Comparison of ENCODE assay signal across 11 cellular contexts in genomic region chr6:144347447-144347758, GRCh38.
DNase-seq lines count a peak whose midpoint lies in the region; ATAC-seq, FAIRE-seq and TF ChIP-seq lines count a peak whose summit lies in the region.
"Had no signal": no experiment of that assay in that cellular context is flagged by ENCODE, and none has a peak within 500 bp of the region (broad histone marks: within the 10 kb centered on the region; RNA-seq: fewer than 3 reads in every experiment).

No MANE protein-coding gene starts in this region.

- H3K4me1 Mint-ChIP-seq in CD8-positive, alpha-beta T cell (ENCODE audit: low read depth) = peaks cover 86% of the 10 kb centered on the region
- peaks cover 28% of the 10 kb centered on the region for H3K4me1 Mint-ChIP-seq in neural crest cell

- H3K4me3 Mint-ChIP-seq in CD8-positive, alpha-beta T cell = peak overlapping the region; percentile 75
- no peak overlapping the region for H3K4me3 Mint-ChIP-seq in neural crest cell

- POLR2A ChIA-PET in CD8-positive, alpha-beta T cell (lab: Charles Lee) = interaction anchor here (0.8 to 1.2 kb wide), 2 partner anchors 9 to 13 kb away, joined by 3 read pairs; no protein-coding TSS in a partner anchor
- POLR2A ChIA-PET in K562 (lab: Yijun Ruan, JAX) = no interaction called here

- no peak overlapping the region for H2AFZ ChIP-seq in K562 (ENCODE audit: low read depth, low read length)

- no peak for DNase-seq in CD8-positive, alpha-beta T cell
- DNase-seq in K562 (ENCODE audit: extremely low read depth in 1 of 4, low spot score in 3 of 4) (no peak), neural crest cell (ENCODE audit: low read depth, low spot score) (no peak), ureter (ENCODE audit: low spot score) (no peak), posterior vena cava (ENCODE audit: low spot score) (no peak)
- DNase-seq: anterior cingulate cortex, NCI-H526 treated with DMSO at 0.1 percent for 48 hours had no signal

- FAIRE-seq in K562 (lab: Jason Lieb, UNC) = no peak
- FAIRE-seq: TTC549 had no signal

- H3K4me1 ChIP-seq in CD8-positive, alpha-beta T cell (ENCODE audit: insufficient read depth, low read length) = peaks cover 69% of the 10 kb centered on the region
- no peaks in the 10 kb centered on the region; a peak in 2 of 5 replicates for H3K4me1 ChIP-seq in K562 (replicated peaks in 1 of 2; ENCODE audit: control insufficient read depth in 2 of 2, insufficient read depth in 2 of 2, low read length in 2 of 2)
- H3K4me1 ChIP-seq in gastroesophageal sphincter = peaks cover 0 to 75% (median 13%) of the 10 kb centered on the region in 3 donors

- ATAC-seq in CD8-positive, alpha-beta T cell = no peak
- ATAC-seq in K562 (no peak), gastroesophageal sphincter (no peak), HG03280 (IDR thresholded peaks at IDR 0.05; ENCODE audit: unreplicated experiment) (no peak)

- H3K27me3 ChIP-seq in CD8-positive, alpha-beta T cell (ENCODE audit: insufficient read depth, low read length) = no peaks in the 10 kb centered on the region
- H3K27me3 ChIP-seq in K562 (ENCODE audit: control insufficient read depth in 2 of 2, insufficient read depth in 2 of 2, low read length in 2 of 2) (no peaks in the 10 kb centered on the region), gastroesophageal sphincter (no peaks in the 10 kb centered on the region)

- no peaks in the 10 kb centered on the region for H3K9me3 ChIP-seq in CD8-positive, alpha-beta T cell (ENCODE audit: low read length)
- H3K9me3 ChIP-seq in KOPT-K1 (ENCODE audit: insufficient read depth, low read length, poor library complexity, severe bottlenecking) = no peaks in the 10 kb centered on the region
- no peaks in the 10 kb centered on the region for H3K9me3 ChIP-seq in K562 (replicated peaks; ENCODE audit: control insufficient read depth, insufficient read depth, low read depth, low read length)
- no peaks in the 10 kb centered on the region for H3K9me3 ChIP-seq in gastroesophageal sphincter

- no peaks in the 10 kb centered on the region for H3K27me3 Mint-ChIP-seq in CD8-positive, alpha-beta T cell (ENCODE audit: low read depth)
- no peaks in the 10 kb centered on the region for H3K27me3 Mint-ChIP-seq in neural crest cell (ENCODE audit: low read depth)

- no peak for TF ChIP-seq POLR2A in K562 (conservative IDR thresholded peaks at IDR 0.05)
- TF ChIP-seq POLR2A in gastroesophageal sphincter (IDR thresholded peaks at IDR 0.05) = no peak

- in situ Hi-C loops in K562 (cut with MboI) = no loop called here

- no peaks in the 10 kb centered on the region for H3K9me1 ChIP-seq in K562 (ENCODE audit: control insufficient read depth, insufficient read depth, low read length)

- H3K27ac ChIP-seq in CD8-positive, alpha-beta T cell (ENCODE audit: low read depth, low read length) = no peak overlapping the region
- H3K27ac ChIP-seq in KOPT-K1 (ENCODE audit: low read depth, low read length, poor library complexity, severe bottlenecking) = peak overlapping the region; percentile 57
- H3K27ac ChIP-seq in K562 (ENCODE audit: extremely low read depth, low read depth, low read length) = no peak overlapping the region
- peak overlapping the region in 2 of 4 donors; percentile 20 to 50 for H3K27ac ChIP-seq in gastroesophageal sphincter

- H4K20me1 ChIP-seq in K562 (replicated peaks; ENCODE audit: control insufficient read depth, insufficient read depth, low read length) = no peaks in the 10 kb centered on the region

- TF ChIP-seq EP300 in K562 (IDR thresholded peaks at IDR 0.05; ENCODE audit: low read length) (no peak), gastroesophageal sphincter (IDR thresholded peaks at IDR 0.05) (no peak)

- peak overlapping the region; percentile 93 for H3K27ac Mint-ChIP-seq in CD8-positive, alpha-beta T cell
- peak overlapping the region; percentile 59 for H3K27ac Mint-ChIP-seq in neural crest cell (ENCODE audit: unreplicated experiment)

- H3K36me3 ChIP-seq in CD8-positive, alpha-beta T cell (ENCODE audit: insufficient read depth, low read length) = no peaks in the 10 kb centered on the region
- H3K36me3 ChIP-seq in KOPT-K1 (ENCODE audit: insufficient read depth, low read length) = no peaks in the 10 kb centered on the region
- no peaks in the 10 kb centered on the region for H3K36me3 ChIP-seq in K562 (ENCODE audit: control insufficient read depth, insufficient read depth, low read length)
- H3K36me3 ChIP-seq in gastroesophageal sphincter = peaks cover 0 to 4% of the 10 kb centered on the region in 2 donors

- H3K36me3 Mint-ChIP-seq in CD8-positive, alpha-beta T cell = peaks cover 26% of the 10 kb centered on the region
- no peaks in the 10 kb centered on the region for H3K36me3 Mint-ChIP-seq in neural crest cell (ENCODE audit: low read depth)

- peaks cover 4% of the 10 kb centered on the region for H3K9me3 Mint-ChIP-seq in CD8-positive, alpha-beta T cell
- H3K9me3 Mint-ChIP-seq in neural crest cell = peaks cover 4% of the 10 kb centered on the region

- intact Hi-C loops in CD8-positive, alpha-beta T cell (cut with DNase I, micrococcal nuclease) = no loop called here
- intact Hi-C loops in K562 (cut with micrococcal nuclease) = no loop called here
- intact Hi-C loops in posterior vena cava (cut with DNase I) = no loop called here

- H3K4me3 ChIP-seq in CD8-positive, alpha-beta T cell (ENCODE audit: low read depth, low read length) = peak overlapping the region; percentile 31
- H3K4me3 ChIP-seq in K562 (no peak overlapping the region), gastroesophageal sphincter (no peak overlapping the region)

- no TSS peak for BruUV-seq in K562 (replicated peaks; lab: Mats Ljungman, UMichigan)

- no peak overlapping the region for H3K9ac ChIP-seq in K562 (ENCODE audit: insufficient read depth in 1 of 2, low read depth in 2 of 2, low read length in 2 of 2)

- TF ChIP-seq RAD21 in K562 (CRISPR knock-in tag; conservative IDR thresholded peaks at IDR 0.05 in 1 of 2, IDR thresholded peaks at IDR 0.05 in 1 of 2) = no peak

- CTCF ChIA-PET in CD8-positive, alpha-beta T cell (lab: Charles Lee) = interaction anchor here (0.6 to 1.0 kb wide), 3 partner anchors 11 to 242 kb away, joined by 3 to 4 read pairs (median 3); no protein-coding TSS in a partner anchor
- CTCF ChIA-PET in K562 (lab: Yijun Ruan, JAX; ENCODE audit: low intra/inter-chr PET ratio) = no interaction called here

- H3K79me2 ChIP-seq in K562 (ENCODE audit: control insufficient read depth, insufficient read depth, low read length) = no peaks in the 10 kb centered on the region

- H3K4me2 ChIP-seq in K562 (ENCODE audit: insufficient read depth, low read length) = no peak overlapping the region

- no peak for TF ChIP-seq CTCF in CD8-positive, alpha-beta T cell (IDR thresholded peaks at IDR 0.05)
- no peak for TF ChIP-seq CTCF in K562 (IDR thresholded peaks at IDR 0.05 in 2 of 3, conservative IDR thresholded peaks at IDR 0.05 in 1 of 3; ENCODE audit: insufficient read depth in 2 of 3, low read depth in 1 of 3, low read length in 3 of 3)
- TF ChIP-seq CTCF in neural crest cell (conservative IDR thresholded peaks at IDR 0.05) = no peak
- no peak for TF ChIP-seq CTCF in gastroesophageal sphincter (IDR thresholded peaks at IDR 0.05)

TF ChIP-seq in K562, 482 proteins besides CTCF, POLR2A, EP300 and RAD21:
- no peak for TF ChIP-seq HMG20B (CRISPR knock-in tag; IDR thresholded peaks at IDR 0.05)
- no peak for TF ChIP-seq KDM4B (IDR thresholded peaks at IDR 0.05; ENCODE audit: borderline replicate concordance in 2 of 2, low read depth in 1 of 2)
- no peak for TF ChIP-seq SRSF7 (optimal IDR thresholded peaks at IDR 0.05; ENCODE audit: low read depth, low read length)
- no peak for TF ChIP-seq FOXA3 (CRISPR knock-in tag; conservative IDR thresholded peaks at IDR 0.05 in 1 of 2, IDR thresholded peaks at IDR 0.05 in 1 of 2)
- no peak for TF ChIP-seq BRCA1 (IDR thresholded peaks at IDR 0.05)
- TF ChIP-seq BRCA1 (CRISPR knock-in tag; IDR thresholded peaks at IDR 0.05) = no peak
- TF ChIP-seq ZNF24 (IDR thresholded peaks at IDR 0.05) = peak; percentile 35; the same call in 1 of the 2 replicates
- no peak for TF ChIP-seq UBTF (IDR thresholded peaks at IDR 0.05; ENCODE audit: borderline replicate concordance in 1 of 2, low read depth in 2 of 2, low read length in 2 of 2)
